Comparison of ENCODE assay signal across 8 cellular contexts in genomic region chr6:56955171-56956155, GRCh38. TPM values are rescaled to one million over a fixed set of nuclear protein-coding genes. Genes with fewer than 3 reads are reported as not detected.
A peak's percentile ranks its signal among the peaks of the same experiment; 100 is the strongest.
DNase-seq lines count a peak whose midpoint lies in the region; ATAC-seq, FAIRE-seq and TF ChIP-seq lines count a peak whose summit lies in the region.

No MANE protein-coding gene starts in this region.

- ATAC-seq in GM21717 (IDR thresholded peaks at IDR 0.05; ENCODE audit: unreplicated experiment): peak; percentile 72

- H3K36me3 Mint-ChIP-seq in activated naive CD4-positive, alpha-beta T cell treated with anti-CD3 and anti-CD28 coated beads, Interleukin-2, amount 50 U/mL, for 24 hours: no peaks in the 10 kb centered on the region
- H3K36me3 Mint-ChIP-seq in type B pancreatic cell: no peaks in the 10 kb centered on the region

- no peak overlapping the region for H3K27ac Mint-ChIP-seq in activated naive CD4-positive, alpha-beta T cell treated with anti-CD3 and anti-CD28 coated beads, Interleukin-2, amount 50 U/mL, for 24 hours
- H3K27ac Mint-ChIP-seq in type B pancreatic cell: peak overlapping the region; percentile 93

- H3K27me3 Mint-ChIP-seq in activated naive CD4-positive, alpha-beta T cell treated with anti-CD3 and anti-CD28 coated beads, Interleukin-2, amount 50 U/mL, for 24 hours: peaks cover 50% of the 10 kb centered on the region
- peaks cover 65% of the 10 kb centered on the region for H3K27me3 Mint-ChIP-seq in type B pancreatic cell

- peak overlapping the region; percentile 66 for H3K4me3 ChIP-seq in Jurkat, Clone E6-1 (ENCODE audit: low read length)

- DNase-seq in ELR (ENCODE audit: low read depth): peak; percentile 95
- DNase-seq in Jurkat, Clone E6-1 (ENCODE audit: low read depth, low spot score): peak; percentile 80
- DNase-seq in RCC 7860 (ENCODE audit: low spot score): peak; percentile 92
- DNase-seq in glomerular visceral epithelial cell (ENCODE audit: extremely low spot score): peak; percentile 97
- DNase-seq in occipital lobe (lab: John Stamatoyannopoulos, UW): peak; percentile 76
- peak; percentile 89 for DNase-seq in type B pancreatic cell (ENCODE audit: extremely low spot score, unreplicated experiment)

- H3K9me3 Mint-ChIP-seq in activated naive CD4-positive, alpha-beta T cell treated with anti-CD3 and anti-CD28 coated beads, Interleukin-2, amount 50 U/mL, for 24 hours: no peaks in the 10 kb centered on the region
- no peaks in the 10 kb centered on the region for H3K9me3 Mint-ChIP-seq in type B pancreatic cell

- no peak for FAIRE-seq in RCC 7860 (lab: Jason Lieb, UNC)

- TF ChIP-seq CTCF in type B pancreatic cell (conservative IDR thresholded peaks at IDR 0.05): peak; percentile 82

- H3K4me1 Mint-ChIP-seq in activated naive CD4-positive, alpha-beta T cell treated with anti-CD3 and anti-CD28 coated beads, Interleukin-2, amount 50 U/mL, for 24 hours: peaks cover 17% of the 10 kb centered on the region
- no peaks in the 10 kb centered on the region for H3K4me1 Mint-ChIP-seq in type B pancreatic cell (ENCODE audit: unreplicated experiment)

- peak overlapping the region; percentile 74 for H3K4me3 Mint-ChIP-seq in activated naive CD4-positive, alpha-beta T cell treated with anti-CD3 and anti-CD28 coated beads, Interleukin-2, amount 50 U/mL, for 24 hours
- peak overlapping the region; percentile 92 for H3K4me3 Mint-ChIP-seq in type B pancreatic cell

RNA-seq across cellular contexts. Expression of gene BEND6, which starts 0.6 kb away (rescaled TPM):
- polyA plus RNA-seq in Jurkat, Clone E6-1 (2012; ENCODE audit: insufficient read depth, insufficient read length): 3.2 TPM
- 27.1 TPM for total RNA-seq in occipital lobe
- total RNA-seq in type B pancreatic cell (ENCODE audit: low replicate concordance): 1.3 and 2.7 TPM in 2 replicates

Comparison
In these comparisons a context has a peak if more than half of its experiments do, and no peak if none do; other contexts are left out.
1. Peak in every context shown above with its lines: DNase-seq, ATAC-seq and H3K4me3 ChIP-seq.